24 cellular contexts compared by ENCODE assay signal in genomic region chr12:34107016-34107415, GRCh38.
"Had no signal": no experiment of that assay in that cellular context is flagged by ENCODE, and none has a peak within 500 bp of the region (broad histone marks: within the 10 kb centered on the region; RNA-seq: fewer than 3 reads in every experiment).

No MANE protein-coding gene starts in this region.

- H3K4me1 ChIP-seq: right atrium auricular region, testis, thyroid gland, transverse colon had no signal

- H3K4me3 ChIP-seq: lung, mucosa of descending colon, ovary, right lobe of liver, smooth muscle cell, stomach, thyroid gland, transverse colon had no signal

- H3K27me3 Mint-ChIP-seq: progenitor cell of endocrine pancreas had no signal

- H3K36me3 ChIP-seq: left ventricle myocardium inferior, ovary, right atrium auricular region, right lobe of liver, stomach, thyroid gland, transverse colon, upper lobe of left lung had no signal

- DNase-seq: hypothalamus; immature natural killer cell; left ventricle myocardium inferior; midbrain; naive thymus-derived CD4-positive, alpha-beta T cell; ovary; right lobe of liver; stimulated activated CD4-positive, alpha-beta T cell treated with anti-CD3 and anti-CD28 coated beads, Interleukin-12 subunit alpha, Interleukin-12 subunit beta, amount 100 ng/mL, for 4 hours; stimulated activated CD4-positive, alpha-beta T cell treated with anti-CD3 and anti-CD28 coated beads, Interleukin-15, amount 100 ng/mL, for 24 hours; stimulated activated CD4-positive, alpha-beta T cell treated with anti-CD3 and anti-CD28 coated beads, Interleukin-2, amount 100 ng/mL, for 24 hours; stimulated activated CD4-positive, alpha-beta T cell treated with anti-CD3 and anti-CD28 coated beads, Interleukin-4, amount 100 ng/mL, for 1 hour; stimulated activated naive B cell treated with anti-CD40 and anti-IgM and Interleukin-4, amounts not matched to agents 10 μg/mL and 1 μg/mL and 100 μg/mL, for 72 hours; stimulated activated naive CD8-positive, alpha-beta T cell treated with anti-CD3 and anti-CD28 coated beads, Interleukin-15, Interleukin-2, amounts not matched to agents 100 U/mL and 50 U/mL, for 24 hours; stomach; testis; thyroid gland; transverse colon had no signal

- H3K9me3 Mint-ChIP-seq: naive thymus-derived CD4-positive, alpha-beta T cell; natural killer cell treated with Interleukin-12 subunit alpha and Interleukin-12 subunit beta and Interleukin-15 and Interleukin-18, amount 100 ng/mL, for 72 hours; stimulated activated naive B cell treated with anti-CD40 and anti-IgM and Interleukin-4, amounts not matched to agents 10 μg/mL and 1 μg/mL and 100 μg/mL, for 72 hours had no signal

- H3K27ac Mint-ChIP-seq: immature natural killer cell; naive thymus-derived CD4-positive, alpha-beta T cell; natural killer cell treated with Interleukin-12 subunit alpha and Interleukin-12 subunit beta and Interleukin-15 and Interleukin-18, amount 100 ng/mL, for 72 hours; progenitor cell of endocrine pancreas; stimulated activated naive B cell treated with anti-CD40 and anti-IgM and Interleukin-4, amounts not matched to agents 10 μg/mL and 1 μg/mL and 100 μg/mL, for 72 hours had no signal

- H3K4me2 ChIP-seq: smooth muscle cell had no signal

- H3K27ac ChIP-seq: left ventricle myocardium inferior, ovary, right atrium auricular region, right lobe of liver, stomach, testis, thyroid gland, transverse colon, upper lobe of left lung had no signal

- H3K4me3 Mint-ChIP-seq: immature natural killer cell; naive thymus-derived CD4-positive, alpha-beta T cell; natural killer cell treated with Interleukin-12 subunit alpha and Interleukin-12 subunit beta and Interleukin-15 and Interleukin-18, amount 100 ng/mL, for 72 hours; stimulated activated naive B cell treated with anti-CD40 and anti-IgM and Interleukin-4, amounts not matched to agents 10 μg/mL and 1 μg/mL and 100 μg/mL, for 72 hours had no signal

- ATAC-seq: mucosa of descending colon; naive thymus-derived CD4-positive, alpha-beta T cell; stimulated activated naive CD8-positive, alpha-beta T cell treated with anti-CD3 and anti-CD28 coated beads, Interleukin-15, Interleukin-2, amounts not matched to agents 100 U/mL and 50 U/mL, for 24 hours had no signal

- H3K27me3 ChIP-seq: ovary, right lobe of liver, testis, thyroid gland had no signal

- H3K4me1 Mint-ChIP-seq: immature natural killer cell; naive thymus-derived CD4-positive, alpha-beta T cell; stimulated activated naive B cell treated with anti-CD40 and anti-IgM and Interleukin-4, amounts not matched to agents 10 μg/mL and 1 μg/mL and 100 μg/mL, for 72 hours had no signal

- H3K9me3 ChIP-seq: left ventricle myocardium inferior, mucosa of descending colon, ovary, right atrium auricular region, right lobe of liver, testis, thyroid gland, transverse colon, upper lobe of left lung had no signal

- H3K36me3 Mint-ChIP-seq: immature natural killer cell; naive thymus-derived CD4-positive, alpha-beta T cell; natural killer cell treated with Interleukin-12 subunit alpha and Interleukin-12 subunit beta and Interleukin-15 and Interleukin-18, amount 100 ng/mL, for 72 hours; stimulated activated naive B cell treated with anti-CD40 and anti-IgM and Interleukin-4, amounts not matched to agents 10 μg/mL and 1 μg/mL and 100 μg/mL, for 72 hours had no signal
